8 cellular contexts compared by ENCODE assay signal in the genomic region with DNA sequence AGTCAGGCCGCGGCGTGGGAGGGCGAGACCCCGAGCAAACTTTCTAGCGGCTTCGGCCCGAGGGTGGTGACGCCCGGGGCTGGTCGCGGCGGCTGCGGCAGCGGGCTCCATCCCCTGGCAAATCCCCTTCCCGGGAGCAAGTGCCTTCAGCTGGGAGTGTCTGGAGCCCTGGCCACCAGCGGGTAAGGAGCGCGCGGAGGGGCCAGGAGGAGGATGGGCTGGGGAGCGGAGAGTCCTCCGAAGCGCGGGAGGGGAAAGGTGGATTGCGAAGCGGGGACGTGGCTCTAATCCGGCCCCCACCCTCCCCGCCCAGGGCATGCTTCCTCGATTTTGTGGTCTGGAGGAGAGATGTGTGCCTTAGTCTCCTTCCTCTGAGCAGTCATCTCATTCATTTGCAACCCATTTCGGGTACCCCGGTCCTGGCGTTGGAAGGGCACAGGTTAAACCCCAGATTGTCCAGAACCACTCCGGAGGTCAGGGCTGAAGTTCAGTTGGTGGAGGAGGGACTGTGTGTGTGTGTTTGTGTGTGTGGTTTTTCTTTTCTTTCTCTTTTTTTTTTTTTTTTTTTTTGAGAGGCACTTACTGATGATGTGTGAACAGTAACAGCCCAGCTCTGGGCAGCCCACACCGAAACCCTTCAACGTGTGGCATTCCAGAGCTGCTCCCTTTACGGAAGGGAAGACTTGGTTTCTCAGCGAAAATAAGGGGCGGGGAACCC. TPM values are rescaled to one million over a fixed set of nuclear protein-coding genes. Genes with fewer than 3 reads are reported as not detected.
DNase-seq lines count a peak whose midpoint lies in the region; ATAC-seq and TF ChIP-seq lines count a peak whose summit lies in the region.

No MANE protein-coding gene starts in this region.

- ATAC-seq in GM18909 (IDR thresholded peaks at IDR 0.05; ENCODE audit: poor library complexity, unreplicated experiment), result no peak

- no peak overlapping the region for H3K27ac Mint-ChIP-seq in activated naive CD4-positive, alpha-beta T cell treated with anti-CD3 and anti-CD28 coated beads, Interleukin-2, amount 50 U/mL, for 24 hours

- no peak overlapping the region for H4K91ac ChIP-seq in neuronal stem cell (ENCODE audit: low read depth, low read length, poor library complexity)

- no peak overlapping the region for H3K27ac ChIP-seq in KMS-11
- H3K27ac ChIP-seq in neuronal stem cell (replicated peaks; ENCODE audit: low read length), result no peak overlapping the region

- DNase-seq in NCI-H2029 treated with DMSO at 0.1 percent for 48 hours (lab: John Stamatoyannopoulos, UW) (peak; percentile 52), NCI-H2029 (lab: John Stamatoyannopoulos, UW) (no peak), H4 (ENCODE audit: low spot score) (peak; percentile 32), glomerular visceral epithelial cell (ENCODE audit: extremely low spot score) (peak; percentile 67), neuronal stem cell (ENCODE audit: low spot score) (peak; percentile 41)

- H3K9me3 ChIP-seq in neuronal stem cell (replicated peaks in 1 of 2; ENCODE audit: control insufficient read depth in 2 of 2, insufficient read depth in 1 of 2, low read depth in 1 of 2, low read length in 2 of 2), result no peaks in the 10 kb centered on the region

- H3K4ac ChIP-seq in neuronal stem cell (ENCODE audit: low read length), result no peak overlapping the region

- H2BK12ac ChIP-seq in neuronal stem cell (ENCODE audit: low read length), result no peak overlapping the region

- H2AFZ ChIP-seq in KMS-11 (ENCODE audit: low read depth) (peak overlapping the region; percentile 89), neuronal stem cell (ENCODE audit: low read length) (peak overlapping the region; percentile 97)

- no peaks in the 10 kb centered on the region for H3K79me2 ChIP-seq in KMS-11 (ENCODE audit: insufficient read depth, low read depth)

- H2AK5ac ChIP-seq in neuronal stem cell (ENCODE audit: low read depth, low read length), result no peak overlapping the region

- H3K9me3 Mint-ChIP-seq in activated naive CD4-positive, alpha-beta T cell treated with anti-CD3 and anti-CD28 coated beads, Interleukin-2, amount 50 U/mL, for 24 hours, result no peaks in the 10 kb centered on the region

- peak overlapping the region; percentile 72 for H3K4me3 Mint-ChIP-seq in activated naive CD4-positive, alpha-beta T cell treated with anti-CD3 and anti-CD28 coated beads, Interleukin-2, amount 50 U/mL, for 24 hours

- H3K4me1 ChIP-seq in KMS-11 (ENCODE audit: low read depth, poor library complexity, severe bottlenecking), result peaks cover 15% of the 10 kb centered on the region
- peaks cover 0 to 4% of the 10 kb centered on the region in 2 donors for H3K4me1 ChIP-seq in neuronal stem cell (ENCODE audit: control insufficient read depth in 2 of 2, insufficient read depth in 1 of 2, low read depth in 1 of 2, low read length in 2 of 2)

- peak overlapping the region; percentile 67 for H2BK15ac ChIP-seq in neuronal stem cell (ENCODE audit: low read length)

- no peak overlapping the region for H2BK5ac ChIP-seq in neuronal stem cell (ENCODE audit: low read length)

- H4K20me1 ChIP-seq in KMS-11 (ENCODE audit: insufficient read depth), result no peaks in the 10 kb centered on the region

- no peak for TF ChIP-seq CTCF in KMS-11 (conservative IDR thresholded peaks at IDR 0.05; ENCODE audit: low read depth, low read length)

- H3K36me3 ChIP-seq in KMS-11 (ENCODE audit: insufficient read depth) (no peaks in the 10 kb centered on the region), neuronal stem cell (replicated peaks in 1 of 2; ENCODE audit: control insufficient read depth in 2 of 2, insufficient read depth in 2 of 2, low read length in 2 of 2) (no peaks in the 10 kb centered on the region)

- H3K79me1 ChIP-seq in neuronal stem cell (ENCODE audit: low read depth, low read length), result no peaks in the 10 kb centered on the region

- peak overlapping the region; percentile 85 for H3K23ac ChIP-seq in neuronal stem cell (ENCODE audit: low read depth, low read length, poor library complexity)

- H3K9ac ChIP-seq in KMS-11 (peak overlapping the region; percentile 64; the same call in 1 of the 2 replicates), neuronal stem cell (ENCODE audit: low read depth, low read length, poor library complexity) (peak overlapping the region; percentile 90)

- H2BK120ac ChIP-seq in neuronal stem cell (ENCODE audit: low read depth, low read length), result no peak overlapping the region

- H3K4me3 ChIP-seq in KMS-11 (IDR thresholded peaks at IDR 0.05; ENCODE audit: insufficient read depth, low read depth, low read length), result no peak overlapping the region
- peak overlapping the region; percentile 50 to 91 for H3K4me3 ChIP-seq in neuronal stem cell (ENCODE audit: low read length in 2 of 2)

- peaks cover 12% of the 10 kb centered on the region for H3K4me1 Mint-ChIP-seq in activated naive CD4-positive, alpha-beta T cell treated with anti-CD3 and anti-CD28 coated beads, Interleukin-2, amount 50 U/mL, for 24 hours

- H3K36me3 Mint-ChIP-seq in activated naive CD4-positive, alpha-beta T cell treated with anti-CD3 and anti-CD28 coated beads, Interleukin-2, amount 50 U/mL, for 24 hours, result no peaks in the 10 kb centered on the region

- no peak overlapping the region for H4K8ac ChIP-seq in neuronal stem cell (ENCODE audit: low read depth, low read length)

- no CpG with 5 or more reads among the region's 39 CpGs for WGBS in neuronal stem cell (ENCODE audit: extremely low coverage in 2 of 2, insufficient read length in 2 of 2, insufficient replicate concordance in 1 of 2), 2 donors

- peak overlapping the region; percentile 46; the same call in 1 of the 2 replicates for H3K4me2 ChIP-seq in KMS-11
- H3K4me2 ChIP-seq in neuronal stem cell (ENCODE audit: insufficient read depth, low read length, poor library complexity, severe bottlenecking), result peak overlapping the region; percentile 89

- peak overlapping the region; percentile 94 for H3K14ac ChIP-seq in neuronal stem cell (ENCODE audit: low read length)

- H3K27me3 Mint-ChIP-seq in activated naive CD4-positive, alpha-beta T cell treated with anti-CD3 and anti-CD28 coated beads, Interleukin-2, amount 50 U/mL, for 24 hours, result peaks cover 43% of the 10 kb centered on the region

- peak overlapping the region; percentile 86 for H3K18ac ChIP-seq in neuronal stem cell (ENCODE audit: low read length)

- H3K27me3 ChIP-seq in KMS-11 (ENCODE audit: insufficient read depth, low read depth) (no peaks in the 10 kb centered on the region), neuronal stem cell (ENCODE audit: control insufficient read depth in 3 of 3, insufficient read depth in 3 of 3, low read depth in 1 of 3, low read length in 3 of 3) (peaks cover 0 to 47% (median 18%) of the 10 kb centered on the region in 3 experiments)

RNA-seq across cellular contexts. Expression of gene SGMS2, which starts 0.5 kb away (rescaled TPM):
- 26.8 and 51.1 TPM in 2 replicates for total RNA-seq in H4 (2014; rRNA removed; shearing (Covaris generic))
- 1.4 TPM for polyA plus RNA-seq in neuronal stem cell (2013, experiment 1 of 2)
- polyA plus RNA-seq in neuronal stem cell (2013, experiment 2 of 2), result 1.3 TPM
